16 cellular contexts compared by ENCODE assay signal in the genomic region with DNA sequence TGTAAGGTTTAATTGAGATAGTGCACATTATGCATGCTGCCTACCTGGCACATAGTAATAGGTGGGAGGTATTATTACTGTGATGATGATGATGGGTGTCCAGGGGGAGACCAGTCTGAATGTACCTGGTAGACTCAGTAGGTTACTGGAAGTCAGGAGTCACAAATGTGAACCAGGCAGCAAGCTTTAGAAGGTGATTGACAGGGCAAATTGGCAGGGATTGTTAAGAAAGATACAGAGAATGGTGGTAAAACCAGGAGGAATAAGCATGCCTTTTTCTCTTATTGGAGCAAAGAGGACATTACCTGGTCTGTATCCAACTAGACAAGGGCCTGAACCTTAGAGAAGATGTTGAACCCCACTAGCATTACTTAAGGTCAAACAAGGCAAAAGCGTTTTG.
DNase-seq lines count a peak whose midpoint lies in the region; ATAC-seq and TF ChIP-seq lines count a peak whose summit lies in the region.
"Had no signal": no experiment of that assay in that cellular context is flagged by ENCODE, and none has a peak within 500 bp of the region (broad histone marks: within the 10 kb centered on the region; RNA-seq: fewer than 3 reads in every experiment).

No MANE protein-coding gene starts in this region.

- H3K27me3 ChIP-seq in HL-60 (ENCODE audit: insufficient read depth, poor library complexity, severe bottlenecking): no peaks in the 10 kb centered on the region
- H3K27me3 ChIP-seq in layer of hippocampus (ENCODE audit: control insufficient read depth, insufficient read depth, low read length): no peaks in the 10 kb centered on the region

- CTCF ChIA-PET in activated CD8-positive, alpha-beta T cell treated with anti-CD3 and anti-CD28 coated beads, Interleukin-2, amount 10 ng/mL, durations not matched to agents 7 days and 5 days (lab: Charles Lee): interaction anchor here (1.5 to 1.8 kb wide), 4 partner anchors 15 to 110 kb away, joined by 3 to 5 read pairs (median 4); no protein-coding TSS in a partner anchor
- CTCF ChIA-PET in activated CD8-positive, alpha-beta T cell treated with anti-CD3 and anti-CD28 coated beads for 36 hours (lab: Charles Lee): interaction anchor here (1.0 to 3.6 kb wide), 3 partner anchors 11 to 206 kb away, joined by 3 to 12 read pairs (median 4); no protein-coding TSS in a partner anchor

- H3K4me3 Mint-ChIP-seq in activated CD8-positive, alpha-beta T cell treated with anti-CD3 and anti-CD28 coated beads, Interleukin-2, amount 10 ng/mL, durations not matched to agents 7 days and 5 days: no peak overlapping the region
- H3K4me3 Mint-ChIP-seq in activated CD8-positive, alpha-beta T cell treated with anti-CD3 and anti-CD28 coated beads for 36 hours: no peak overlapping the region
- H3K4me3 Mint-ChIP-seq: CD4-positive, CD25-positive, alpha-beta regulatory T cell; GM23338 had no signal

- H3K9me3 Mint-ChIP-seq in activated CD8-positive, alpha-beta T cell treated with anti-CD3 and anti-CD28 coated beads, Interleukin-2, amount 10 ng/mL, durations not matched to agents 7 days and 5 days (ENCODE audit: insufficient read depth): no peaks in the 10 kb centered on the region
- H3K9me3 Mint-ChIP-seq in activated CD8-positive, alpha-beta T cell treated with anti-CD3 and anti-CD28 coated beads for 36 hours: no peaks in the 10 kb centered on the region
- H3K9me3 Mint-ChIP-seq: GM23338 had no signal

- H3K27ac Mint-ChIP-seq in activated CD8-positive, alpha-beta T cell treated with anti-CD3 and anti-CD28 coated beads, Interleukin-2, amount 10 ng/mL, durations not matched to agents 7 days and 5 days: peak overlapping the region; percentile 3
- H3K27ac Mint-ChIP-seq in activated CD8-positive, alpha-beta T cell treated with anti-CD3 and anti-CD28 coated beads for 36 hours: no peak overlapping the region
- H3K27ac Mint-ChIP-seq: CD4-positive, CD25-positive, alpha-beta regulatory T cell; GM23338 had no signal

- peaks cover 67% of the 10 kb centered on the region for H3K4me1 Mint-ChIP-seq in activated CD8-positive, alpha-beta T cell treated with anti-CD3 and anti-CD28 coated beads, Interleukin-2, amount 10 ng/mL, durations not matched to agents 7 days and 5 days (ENCODE audit: low read depth)
- peaks cover 46% of the 10 kb centered on the region for H3K4me1 Mint-ChIP-seq in activated CD8-positive, alpha-beta T cell treated with anti-CD3 and anti-CD28 coated beads for 36 hours (ENCODE audit: low read depth)

- intact Hi-C loops in activated CD8-positive, alpha-beta T cell treated with anti-CD3 and anti-CD28 coated beads for 36 hours (cut with micrococcal nuclease): loop anchor here (5.0 kb wide), 1 partner anchor 118 kb away; a partner anchor contains a TSS

- no peak for DNase-seq in activated CD8-positive, alpha-beta T cell treated with anti-CD3 and anti-CD28 coated beads, Interleukin-2, amount 10 ng/mL, durations not matched to agents 7 days and 5 days
- no peak for DNase-seq in activated CD8-positive, alpha-beta T cell treated with anti-CD3 and anti-CD28 coated beads for 36 hours
- no peak for DNase-seq in HL-60 (ENCODE audit: low read depth in 1 of 2, low spot score in 1 of 2)
- no peak for DNase-seq in NCI-H82 treated with DMSO at 0.1 percent for 48 hours (lab: John Stamatoyannopoulos, UW; ENCODE audit: unreplicated experiment)
- DNase-seq in NCI-H2171 (lab: John Stamatoyannopoulos, UW): no peak
- DNase-seq: 8988T; CD4-positive, CD25-positive, alpha-beta regulatory T cell; GF-D8; NCI-H2081; NCI-H524 treated with DMSO at 0.1 percent for 48 hours; Right ventricle myocardium superior had no signal

- POLR2A ChIA-PET in activated CD8-positive, alpha-beta T cell treated with anti-CD3 and anti-CD28 coated beads, Interleukin-2, amount 10 ng/mL, durations not matched to agents 7 days and 5 days (lab: Charles Lee): no interaction called here
- POLR2A ChIA-PET in activated CD8-positive, alpha-beta T cell treated with anti-CD3 and anti-CD28 coated beads for 36 hours (lab: Charles Lee): no interaction called here

- H3K36me3 Mint-ChIP-seq in activated CD8-positive, alpha-beta T cell treated with anti-CD3 and anti-CD28 coated beads, Interleukin-2, amount 10 ng/mL, durations not matched to agents 7 days and 5 days (ENCODE audit: low read depth): peaks cover 4% of the 10 kb centered on the region
- no peaks in the 10 kb centered on the region for H3K36me3 Mint-ChIP-seq in activated CD8-positive, alpha-beta T cell treated with anti-CD3 and anti-CD28 coated beads for 36 hours (ENCODE audit: low read depth)
- H3K36me3 Mint-ChIP-seq: CD4-positive, CD25-positive, alpha-beta regulatory T cell had no signal

- ATAC-seq in activated CD8-positive, alpha-beta T cell treated with anti-CD3 and anti-CD28 coated beads, Interleukin-2, amount 10 ng/mL, durations not matched to agents 7 days and 5 days: no peak
- ATAC-seq in activated CD8-positive, alpha-beta T cell treated with anti-CD3 and anti-CD28 coated beads for 36 hours: no peak
- ATAC-seq in GM18520 (IDR thresholded peaks at IDR 0.05; ENCODE audit: unreplicated experiment): no peak
- ATAC-seq: GM23338 had no signal

- H3K4me3 ChIP-seq in HL-60 (replicated peaks; ENCODE audit: insufficient read depth, low read length): no peak overlapping the region
- H3K4me3 ChIP-seq: GM23338, HAP-1 had no signal

- H3K27ac ChIP-seq in HL-60 (replicated peaks): peak overlapping the region; percentile 71
- H3K27ac ChIP-seq in layer of hippocampus (ENCODE audit: low read depth, low read length): peak overlapping the region; percentile 49
- H3K27ac ChIP-seq in temporal lobe (ENCODE audit: low read depth, low read length): peak overlapping the region; percentile 24

- TF ChIP-seq CTCF in activated CD8-positive, alpha-beta T cell treated with anti-CD3 and anti-CD28 coated beads for 36 hours (IDR thresholded peaks at IDR 0.05): no peak
- TF ChIP-seq CTCF in HL-60 (IDR thresholded peaks at IDR 0.05; ENCODE audit: insufficient read depth, low read length): no peak

- peaks cover 2% of the 10 kb centered on the region for H3K27me3 Mint-ChIP-seq in activated CD8-positive, alpha-beta T cell treated with anti-CD3 and anti-CD28 coated beads, Interleukin-2, amount 10 ng/mL, durations not matched to agents 7 days and 5 days (ENCODE audit: low read depth)
- peaks cover 3% of the 10 kb centered on the region for H3K27me3 Mint-ChIP-seq in activated CD8-positive, alpha-beta T cell treated with anti-CD3 and anti-CD28 coated beads for 36 hours
- H3K27me3 Mint-ChIP-seq: CD4-positive, CD25-positive, alpha-beta regulatory T cell had no signal
